32 cellular contexts compared by ENCODE assay signal in the genomic region with DNA sequence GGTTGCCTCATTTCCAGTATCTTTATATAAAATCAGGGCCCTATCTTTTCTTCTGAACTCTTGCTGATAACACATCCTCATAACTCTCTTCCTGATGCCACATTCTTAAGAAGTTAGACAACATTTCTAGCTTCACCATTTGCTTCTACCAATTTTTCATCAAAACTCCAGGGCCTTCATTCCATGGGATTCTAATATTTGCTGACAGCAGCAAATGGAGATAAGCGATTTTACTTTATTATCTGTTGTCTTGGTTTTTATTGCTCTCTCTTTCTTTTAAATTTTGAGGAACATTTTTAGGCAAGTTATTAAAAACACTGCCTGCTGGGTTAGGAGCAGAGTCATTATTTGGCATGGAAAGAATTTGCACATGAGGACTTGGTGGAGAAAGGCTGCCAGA. TPM values are rescaled to one million over a fixed set of nuclear protein-coding genes. Genes with fewer than 3 reads are reported as not detected.
"Had no signal": no experiment of that assay in that cellular context is flagged by ENCODE, and none has a peak within 500 bp of the region (broad histone marks: within the 10 kb centered on the region; RNA-seq: fewer than 3 reads in every experiment).

No MANE protein-coding gene starts in this region.

- H3K9me3 ChIP-seq: ascending aorta, body of pancreas, colonic mucosa, gastrocnemius medialis, heart left ventricle had no signal

- DNase-seq: activated CD4-positive, alpha-beta memory T cell treated with anti-CD3 and anti-CD28 coated beads for 36 hours; activated CD4-positive, alpha-beta T cell treated with anti-CD3 and anti-CD28 coated beads for 36 hours; activated CD4-positive, alpha-beta T cell treated with anti-CD3 and anti-CD28 coated beads, Interleukin-2, amount 10 ng/mL, durations not matched to agents 24 days and 14 days; activated CD4-positive, CD25-positive, alpha-beta regulatory T cell; activated CD4-positive, CD25-positive, alpha-beta regulatory T cell treated with anti-CD3 and anti-CD28 coated beads, Interleukin-2, amount 50 U/mL, for 72 hours; activated CD8-positive, alpha-beta memory T cell treated with anti-CD3 and anti-CD28 coated beads, Interleukin-2, amount 10 ng/mL, durations not matched to agents 7 days and 5 days; activated CD8-positive, alpha-beta memory T cell treated with anti-CD3 and anti-CD28 coated beads, Interleukin-2, amount 50 U/mL, for 4 hours; activated CD8-positive, alpha-beta T cell treated with anti-CD3 and anti-CD28 coated beads, Interleukin-2, amount 10 ng/mL, durations not matched to agents 7 days and 5 days; activated effector memory CD4-positive, alpha-beta T cell treated with anti-CD3 and anti-CD28 coated beads, Interleukin-2, amount 50 U/mL, for 16 hours; activated naive CD4-positive, alpha-beta T cell treated with anti-CD3 and anti-CD28 coated beads for 36 hours; activated naive CD8-positive, alpha-beta T cell treated with anti-CD3 and anti-CD28 coated beads, Interleukin-2, amount 10 ng/mL, durations not matched to agents 7 days and 5 days; activated T-cell treated with anti-CD3 and anti-CD28 coated beads, Interleukin-2, amount 50 U/mL, for 1 hour; activated T-cell treated with anti-CD3 and anti-CD28 coated beads, Interleukin-2, amount 50 U/mL, for 48 hours; body of pancreas; cerebellar nuclear complex; colonic mucosa; effector memory CD4-positive, alpha-beta T cell; endodermal cell; foreskin keratinocyte; gastrocnemius medialis; glutamatergic neuron; heart left ventricle; T-helper 2 cell had no signal

- ATAC-seq: activated CD4-positive, alpha-beta T cell treated with anti-CD3 and anti-CD28 coated beads for 36 hours; activated CD8-positive, alpha-beta memory T cell treated with anti-CD3 and anti-CD28 coated beads, Interleukin-2, amount 10 ng/mL, durations not matched to agents 7 days and 5 days; activated CD8-positive, alpha-beta T cell treated with anti-CD3 and anti-CD28 coated beads, Interleukin-2, amount 10 ng/mL, durations not matched to agents 7 days and 5 days; activated naive CD4-positive, alpha-beta T cell treated with anti-CD3 and anti-CD28 coated beads, Interleukin-2, amount 50 U/mL, for 72 hours; body of pancreas; esophagus mucosa; foreskin keratinocyte; gastrocnemius medialis; heart left ventricle had no signal

- H3K36me3 ChIP-seq: ascending aorta, colonic mucosa, gastrocnemius medialis, heart left ventricle had no signal

- H3K27ac ChIP-seq: ascending aorta, body of pancreas, colonic mucosa, foreskin keratinocyte, gastrocnemius medialis, heart left ventricle had no signal

- H3K4me3 ChIP-seq: ascending aorta, body of pancreas, colonic mucosa, gastrocnemius medialis, heart left ventricle had no signal

- H3K4me1 ChIP-seq: ascending aorta, body of pancreas, colonic mucosa, foreskin keratinocyte, gastrocnemius medialis, heart left ventricle had no signal

- H3K27me3 ChIP-seq: ascending aorta, body of pancreas, colonic mucosa, foreskin keratinocyte, gastrocnemius medialis, heart left ventricle had no signal

RNA-seq across cellular contexts. Expression of a gene that starts 27.6 kb away (rescaled TPM):
- total RNA-seq: activated CD4-positive, alpha-beta memory T cell treated with anti-CD3 and anti-CD28 coated beads for 36 hours; activated CD4-positive, alpha-beta T cell treated with anti-CD3 and anti-CD28 coated beads for 36 hours; activated CD4-positive, alpha-beta T cell treated with anti-CD3 and anti-CD28 coated beads, Interleukin-2, amount 10 ng/mL, durations not matched to agents 24 days and 14 days; activated CD8-positive, alpha-beta memory T cell treated with anti-CD3 and anti-CD28 coated beads for 36 hours; activated CD8-positive, alpha-beta memory T cell treated with anti-CD3 and anti-CD28 coated beads, Interleukin-2, amount 10 ng/mL, durations not matched to agents 7 days and 5 days; activated CD8-positive, alpha-beta T cell treated with anti-CD3 and anti-CD28 coated beads, Interleukin-2, amount 10 ng/mL, durations not matched to agents 7 days and 5 days; activated naive CD4-positive, alpha-beta T cell treated with anti-CD3 and anti-CD28 coated beads for 36 hours; activated naive CD4-positive, alpha-beta T cell treated with anti-CD3 and anti-CD28 coated beads, Interleukin-2, amount 50 U/mL, for 72 hours; activated naive CD8-positive, alpha-beta T cell treated with anti-CD3 and anti-CD28 coated beads, Interleukin-2, amount 10 ng/mL, durations not matched to agents 7 days and 5 days; activated T-helper 1 cell treated with anti-CD3 and anti-CD28 coated beads, Interleukin-12 subunit alpha, Interleukin-12 subunit beta, Interleukin-2, Interleukin-4 antibody, amounts not matched to agents 30 ng/mL and 10 ng/mL and 1 ng/mL, durations not matched to agents 14 hours and 24 hours and 36 hours; activated T-helper 2 cell treated with anti-CD3 and anti-CD28 coated beads, Interferon-gamma antibody, Interleukin-2, Interleukin-4, amounts not matched to agents 10 μg/mL and 5 μg/mL and 100 μg/mL, durations not matched to agents 14 hours and 24 hours and 36 hours; ascending aorta; dermis microvascular lymphatic vessel endothelial cell; endodermal cell; epithelial cell of proximal tubule; esophagus mucosa; foreskin keratinocyte; gastrocnemius medialis; T-helper 1 cell treated with Interleukin-12 subunit alpha and Interleukin-12 subunit beta and Interleukin-4 antibody, amounts not matched to agents 30 ng/mL and 1 ng/mL, for 36 hours had no signal
- polyA plus RNA-seq: foreskin keratinocyte had no signal
